10 cellular contexts compared by ENCODE assay signal in genomic region chr10:30818010-30818660, GRCh38.
DNase-seq lines count a peak whose midpoint lies in the region; ATAC-seq and TF ChIP-seq lines count a peak whose summit lies in the region.
"Had no signal": no experiment of that assay in that cellular context is flagged by ENCODE, and none has a peak within 500 bp of the region (broad histone marks: within the 10 kb centered on the region; RNA-seq: fewer than 3 reads in every experiment).

No MANE protein-coding gene starts in this region.

- H3K4me3 Mint-ChIP-seq in natural killer cell = no peak overlapping the region
- no peak overlapping the region for H3K4me3 Mint-ChIP-seq in activated CD4-positive, alpha-beta T cell treated with anti-CD3 and anti-CD28 coated beads, Interleukin-2, amount 10 ng/mL, durations not matched to agents 24 days and 14 days

- intact Hi-C loops in natural killer cell (cut with micrococcal nuclease) = no loop called here
- intact Hi-C loops in activated CD4-positive, alpha-beta T cell treated with anti-CD3 and anti-CD28 coated beads, Interleukin-2, amount 10 ng/mL, durations not matched to agents 24 days and 14 days (cut with micrococcal nuclease) = no loop called here

- ATAC-seq in natural killer cell (peak; percentile 65 to 84 (median 66)), GM18870 (IDR thresholded peaks at IDR 0.05; ENCODE audit: unreplicated experiment) (no peak)

- H3K27ac Mint-ChIP-seq in natural killer cell = peak overlapping the region in 1 of 2 donors; percentile 51
- no peak overlapping the region for H3K27ac Mint-ChIP-seq in activated CD4-positive, alpha-beta T cell treated with anti-CD3 and anti-CD28 coated beads, Interleukin-2, amount 10 ng/mL, durations not matched to agents 24 days and 14 days

- H3K36me3 ChIP-seq in BE2C = no peaks in the 10 kb centered on the region
- H3K36me3 ChIP-seq: SJSA1 had no signal

- H3K36me3 Mint-ChIP-seq in natural killer cell = no peaks in the 10 kb centered on the region
- no peaks in the 10 kb centered on the region for H3K36me3 Mint-ChIP-seq in activated CD4-positive, alpha-beta T cell treated with anti-CD3 and anti-CD28 coated beads, Interleukin-2, amount 10 ng/mL, durations not matched to agents 24 days and 14 days (ENCODE audit: low read depth)

- peaks cover 0 to 7% of the 10 kb centered on the region in 2 donors for H3K4me1 Mint-ChIP-seq in natural killer cell
- peaks cover 12% of the 10 kb centered on the region for H3K4me1 Mint-ChIP-seq in activated CD4-positive, alpha-beta T cell treated with anti-CD3 and anti-CD28 coated beads, Interleukin-2, amount 10 ng/mL, durations not matched to agents 24 days and 14 days

- no peaks in the 10 kb centered on the region for H3K9me3 Mint-ChIP-seq in natural killer cell
- H3K9me3 Mint-ChIP-seq in activated CD4-positive, alpha-beta T cell treated with anti-CD3 and anti-CD28 coated beads, Interleukin-2, amount 10 ng/mL, durations not matched to agents 24 days and 14 days = no peaks in the 10 kb centered on the region

- H3K27me3 Mint-ChIP-seq in natural killer cell (ENCODE audit: low read depth in 2 of 2) = peaks cover 0 to 21% of the 10 kb centered on the region in 2 donors
- H3K27me3 Mint-ChIP-seq in activated CD4-positive, alpha-beta T cell treated with anti-CD3 and anti-CD28 coated beads, Interleukin-2, amount 10 ng/mL, durations not matched to agents 24 days and 14 days = no peaks in the 10 kb centered on the region

- no peaks in the 10 kb centered on the region for H3K27me3 ChIP-seq in BE2C
- H3K27me3 ChIP-seq: SJSA1 had no signal

- DNase-seq in BE2C (peak; percentile 30), M059J (ENCODE audit: low read depth) (peak; percentile 82), fibroblast of gingiva (ENCODE audit: low read depth) (peak; percentile 70), natural killer cell (no peak), NCI-H510A (lab: John Stamatoyannopoulos, UW) (no peak), NCI-H82 treated with DMSO at 0.1 percent for 48 hours (lab: John Stamatoyannopoulos, UW; ENCODE audit: unreplicated experiment) (no peak)
- DNase-seq in activated CD4-positive, alpha-beta T cell treated with anti-CD3 and anti-CD28 coated beads, Interleukin-2, amount 10 ng/mL, durations not matched to agents 24 days and 14 days = no peak
- DNase-seq: Caco-2 had no signal

- H3K4me1 ChIP-seq in BE2C = no peaks in the 10 kb centered on the region; the same call in 1 of the 2 replicates
- H3K4me1 ChIP-seq: Caco-2 had no signal

- no peaks in the 10 kb centered on the region for H3K9me3 ChIP-seq in BE2C
- H3K9me3 ChIP-seq: Caco-2, SJSA1 had no signal

- H3K4me3 ChIP-seq in BE2C (ENCODE audit: low read depth, low read length) = no peak overlapping the region
- H3K4me3 ChIP-seq: SJSA1 had no signal

- TF ChIP-seq CTCF in BE2C (IDR thresholded peaks at IDR 0.05; ENCODE audit: low read depth, low read length) (no peak), natural killer cell (IDR thresholded peaks at IDR 0.05) (no peak)

Comparison
In these comparisons a context has a peak if more than half of its experiments do, and no peak if none do; other contexts are left out.
1. DNase-seq: peak in BE2C (single experiment), M059J (single experiment) and fibroblast of gingiva (single experiment); none in natural killer cell (single experiment), NCI-H510A (single experiment), activated CD4-positive, alpha-beta T cell treated with anti-CD3 and anti-CD28 coated beads, Interleukin-2, amount 10 ng/mL, durations not matched to agents 24 days and 14 days (single experiment) and NCI-H82 treated with DMSO at 0.1 percent for 48 hours (single experiment).